11 cellular contexts compared by ENCODE assay signal in genomic region chr12:108802666-108803036, GRCh38. TPM values are rescaled to one million over a fixed set of nuclear protein-coding genes. Genes with fewer than 3 reads are reported as not detected.
DNase-seq lines count a peak whose midpoint lies in the region; ATAC-seq and TF ChIP-seq lines count a peak whose summit lies in the region.
"Had no signal": no experiment of that assay in that cellular context is flagged by ENCODE, and none has a peak within 500 bp of the region (broad histone marks: within the 10 kb centered on the region; RNA-seq: fewer than 3 reads in every experiment).

No MANE protein-coding gene starts in this region.

- H3K36me3 ChIP-seq in IMR-90 (ENCODE audit: control insufficient read depth, insufficient read depth, low read length) (peaks cover 57% of the 10 kb centered on the region), mucosa of rectum (ENCODE audit: control insufficient read depth in 2 of 2, insufficient read depth in 2 of 2, low read length in 2 of 2) (peaks cover 59 to 68% of the 10 kb centered on the region in 2 donors), suprapubic skin (peaks cover 58% of the 10 kb centered on the region)

- H3K9me3 ChIP-seq in IMR-90 (ENCODE audit: control insufficient read depth, insufficient read depth, low read length) (no peaks in the 10 kb centered on the region), mucosa of rectum (ENCODE audit: control insufficient read depth in 2 of 2, low read length in 2 of 2) (no peaks in the 10 kb centered on the region), suprapubic skin (no peaks in the 10 kb centered on the region)

- peak overlapping the region; percentile 85; the same call in 1 of the 2 replicates for H2BK20ac ChIP-seq in IMR-90 (ENCODE audit: low read depth, low read length)

- ATAC-seq in IMR-90 (ENCODE audit: low read depth): no peak
- no peak for ATAC-seq in GM18907 (IDR thresholded peaks at IDR 0.05; ENCODE audit: unreplicated experiment)
- no peak for ATAC-seq in HG03354 (IDR thresholded peaks at IDR 0.05; ENCODE audit: poor library complexity, severe bottlenecking, unreplicated experiment)
- ATAC-seq in HG03439 (IDR thresholded peaks at IDR 0.05; ENCODE audit: unreplicated experiment): no peak

- H3K14ac ChIP-seq in IMR-90 (replicated peaks; ENCODE audit: low read depth, low read length): peak overlapping the region; percentile 84

- H3K23ac ChIP-seq in IMR-90 (ENCODE audit: low read depth, low read length): peak overlapping the region; percentile 59

- no peaks in the 10 kb centered on the region for H3K27me3 ChIP-seq in IMR-90 (ENCODE audit: control insufficient read depth, insufficient read depth, low read length)
- no peaks in the 10 kb centered on the region for H3K27me3 ChIP-seq in dorsolateral prefrontal cortex
- H3K27me3 ChIP-seq in mucosa of rectum (ENCODE audit: control insufficient read depth in 2 of 2, insufficient read depth in 2 of 2, low read length in 2 of 2): no peaks in the 10 kb centered on the region
- H3K27me3 ChIP-seq in suprapubic skin: no peaks in the 10 kb centered on the region

- H3K4me1 ChIP-seq in IMR-90 (ENCODE audit: control insufficient read depth, insufficient read depth, low read length) (peaks cover 48% of the 10 kb centered on the region), mucosa of rectum (ENCODE audit: control insufficient read depth in 2 of 2, insufficient read depth in 2 of 2, low read length in 2 of 2) (peaks cover 2 to 12% of the 10 kb centered on the region in 2 donors), suprapubic skin (peaks cover 52% of the 10 kb centered on the region)

- H3K9me1 ChIP-seq in IMR-90 (ENCODE audit: insufficient read depth, low read length): peaks cover 11% of the 10 kb centered on the region

- in situ Hi-C loops in IMR-90 (cut with MboI; ENCODE audit: low sequenced_read_pairs): loop anchor here (5.0 to 10.0 kb wide), 3 partner anchors 135 to 292 kb away; partner anchors contain the start of genes ALKBH2 and UNG

- H2BK5ac ChIP-seq in IMR-90 (ENCODE audit: low read depth, low read length, poor library complexity, severe bottlenecking): peak overlapping the region; percentile 95

- H2AK9ac ChIP-seq in IMR-90 (replicated peaks; ENCODE audit: low read depth, low read length, poor library complexity): peak overlapping the region; percentile 90

- H2BK15ac ChIP-seq in IMR-90 (ENCODE audit: low read depth, low read length): peak overlapping the region; percentile 67; the same call in 2 of the 3 replicates

- BruUV-seq in IMR-90 (replicated peaks; lab: Mats Ljungman, UMichigan): no TSS peak

- H3K79me1 ChIP-seq in IMR-90 (ENCODE audit: low read depth in 1 of 2, low read length in 2 of 2): peaks cover 34 to 56% of the 10 kb centered on the region in 2 experiments

- peak overlapping the region; percentile 64 to 91 for H4K8ac ChIP-seq in IMR-90 (ENCODE audit: low read depth in 2 of 2, low read length in 2 of 2)

- POLR2A ChIA-PET in IMR-90 (lab: Charles Lee; ENCODE audit: unreplicated experiment): interaction anchor here (0.8 to 1.7 kb wide), 3 partner anchors 36 to 77 kb away, joined by 3 to 5 read pairs (median 4); no protein-coding TSS in a partner anchor

- no peak overlapping the region for H3K4me3 ChIP-seq in IMR-90 (ENCODE audit: insufficient read depth, low read depth, low read length)
- H3K4me3 ChIP-seq in dorsolateral prefrontal cortex: peak overlapping the region in 12 of 59 donors; percentile 2 to 28 (median 15)
- no peak overlapping the region for H3K4me3 ChIP-seq in mucosa of rectum (ENCODE audit: low read length in 2 of 2)
- peak overlapping the region; percentile 18 for H3K4me3 ChIP-seq in suprapubic skin

- WGBS in IMR-90 (ENCODE audit: extremely low coverage in 2 of 2, insufficient read length in 1 of 2), 2 experiments: no CpG with 5 or more reads among the region's 4 CpGs
- WGBS in suprapubic skin: 28% methylated on average over 4 of the region's 4 CpGs

- peak overlapping the region; percentile 99 for H3K27ac ChIP-seq in IMR-90 (ENCODE audit: insufficient read depth, low read length)
- H3K27ac ChIP-seq in dorsolateral prefrontal cortex: peak overlapping the region in 54 of 59 donors; percentile 7 to 87 (median 74)
- H3K27ac ChIP-seq in mucosa of rectum (ENCODE audit: low read depth in 2 of 2, low read length in 2 of 2): peak overlapping the region; percentile 75 to 79
- H3K27ac ChIP-seq in suprapubic skin: peak overlapping the region; percentile 88

- no peak for TF ChIP-seq EP300 in suprapubic skin (IDR thresholded peaks at IDR 0.05)

- peak overlapping the region; percentile 96 for H4K91ac ChIP-seq in IMR-90 (ENCODE audit: insufficient read depth, low read depth, low read length)

- H2AFZ ChIP-seq in IMR-90 (replicated peaks; ENCODE audit: low read length, poor library complexity): peak overlapping the region; percentile 39

- H3K9ac ChIP-seq in IMR-90 (ENCODE audit: low read depth, low read length) (peak overlapping the region; percentile 69), mucosa of rectum (ENCODE audit: low read depth in 1 of 2, low read length in 2 of 2) (peak overlapping the region in 1 of 2 donors; percentile 57)

- intact Hi-C loops in IMR-90 (cut with micrococcal nuclease) (loop anchor here (1.0 to 5.0 kb wide), 7 partner anchors 52 to 239 kb away; no protein-coding TSS in a partner anchor), dorsolateral prefrontal cortex (cut with DNase I) (loop anchor here (1.0 to 10.0 kb wide), 10 partner anchors 52 to 290 kb away; partner anchors contain the start of genes CORO1C (in 2 of the 2), ISCU (in 2 of the 2), ALKBH2 (in 1 of the 2) and SART3 (in 1 of the 2))

- peak overlapping the region; percentile 84 for H4K5ac ChIP-seq in IMR-90 (ENCODE audit: low read depth, low read length)

- TF ChIP-seq CTCF in IMR-90 (conservative IDR thresholded peaks at IDR 0.05; ENCODE audit: low read depth, low read length) (no peak), dorsolateral prefrontal cortex (IDR thresholded peaks at IDR 0.05 in 54 of 56, conservative IDR thresholded peaks at IDR 0.05 in 2 of 56; ENCODE audit: low read depth in 1 of 56, partially characterized antibody in 56 of 56) (no peak), suprapubic skin (IDR thresholded peaks at IDR 0.05) (no peak)

- CTCF ChIA-PET in IMR-90 (lab: Yijun Ruan, JAX): interaction anchor here (0.5 to 5.1 kb wide), 7 partner anchors 19 to 233 kb away, joined by 3 to 32 read pairs (median 3); no protein-coding TSS in a partner anchor

- peak overlapping the region; percentile 91 for H3K56ac ChIP-seq in IMR-90 (ENCODE audit: extremely low read depth, insufficient read depth, low read length)

- TF ChIP-seq RAD21 in IMR-90 (IDR thresholded peaks at IDR 0.05; ENCODE audit: low read length): no peak

- peaks cover 13% of the 10 kb centered on the region for H4K20me1 ChIP-seq in IMR-90 (ENCODE audit: insufficient read depth, low read length)

- dilution Hi-C loops in IMR-90 (cut with HindIII; ENCODE audit: low sequenced_read_pairs, unreplicated experiment): no loop called here

- peak; percentile 45 for DNase-seq in IMR-90
- peak in 1 of 10 donors; percentile 10 for DNase-seq in dorsolateral prefrontal cortex
- DNase-seq in suprapubic skin (ENCODE audit: low spot score in 2 of 2): no peak
- no peak for DNase-seq in anterior cingulate cortex (lab: John Stamatoyannopoulos, UW)
- DNase-seq: activated CD4-positive, CD25-positive, alpha-beta regulatory T cell; activated naive CD4-positive, alpha-beta T cell treated with anti-CD3 and anti-CD28 coated beads, Interleukin-2, amount 50 U/mL, for 16 hours; NCI-H1092 had no signal

- TF ChIP-seq POLR2A in IMR-90 (IDR thresholded peaks at IDR 0.05; ENCODE audit: low read depth, low read length): no peak
- TF ChIP-seq POLR2A in suprapubic skin (IDR thresholded peaks at IDR 0.05): no peak

- H3K4ac ChIP-seq in IMR-90 (ENCODE audit: low read depth, low read length): peak overlapping the region; percentile 95

- peak overlapping the region; percentile 92 for H3K18ac ChIP-seq in IMR-90 (ENCODE audit: low read depth, low read length)

- peak overlapping the region; percentile 98 for H2AK5ac ChIP-seq in IMR-90 (ENCODE audit: low read depth, low read length)

- peak overlapping the region; percentile 88 for H2BK120ac ChIP-seq in IMR-90 (ENCODE audit: low read depth, low read length)

- H3K4me2 ChIP-seq in IMR-90 (ENCODE audit: low read depth, low read length): peak overlapping the region; percentile 60

TF ChIP-seq in IMR-90, 13 proteins besides CTCF, POLR2A, EP300 and RAD21:
- TF ChIP-seq RFX5 (IDR thresholded peaks at IDR 0.05; ENCODE audit: low read depth, low read length): no peak
- no peak for TF ChIP-seq MAFK (IDR thresholded peaks at IDR 0.05; ENCODE audit: low read depth, low read length)
- TF ChIP-seq NFE2L2 (IDR thresholded peaks at IDR 0.05; ENCODE audit: low read depth, low read length): no peak
- no peak for TF ChIP-seq USF2 (IDR thresholded peaks at IDR 0.05; ENCODE audit: low read depth, low read length)

RNA-seq across cellular contexts. Expression of gene SSH1, which starts 54.7 kb away (rescaled TPM):
- total RNA-seq in IMR-90 (2012; rRNA removed): 16.7 and 17.6 TPM in 2 replicates
- polyA plus RNA-seq in IMR-90 (2012; rRNA removed): 37.2 and 40.8 TPM in 2 replicates
- polyA plus RNA-seq in IMR-90 (2012; cell fraction: cytosol; rRNA removed): 14.1 and 19.4 TPM in 2 replicates
- 68.2 and 83.5 TPM in 2 replicates for polyA plus RNA-seq in IMR-90 (2012; cell fraction: nucleus; rRNA removed; ENCODE audit: low replicate concordance)
- 10 to 100 TPM; 28.6 to 59.1 (median 46.8) TPM for total RNA-seq in dorsolateral prefrontal cortex
- total RNA-seq in suprapubic skin: 10 to 100 TPM; 11.2 to 26.0 (median 15.8) TPM
